In the genomic region with DNA sequence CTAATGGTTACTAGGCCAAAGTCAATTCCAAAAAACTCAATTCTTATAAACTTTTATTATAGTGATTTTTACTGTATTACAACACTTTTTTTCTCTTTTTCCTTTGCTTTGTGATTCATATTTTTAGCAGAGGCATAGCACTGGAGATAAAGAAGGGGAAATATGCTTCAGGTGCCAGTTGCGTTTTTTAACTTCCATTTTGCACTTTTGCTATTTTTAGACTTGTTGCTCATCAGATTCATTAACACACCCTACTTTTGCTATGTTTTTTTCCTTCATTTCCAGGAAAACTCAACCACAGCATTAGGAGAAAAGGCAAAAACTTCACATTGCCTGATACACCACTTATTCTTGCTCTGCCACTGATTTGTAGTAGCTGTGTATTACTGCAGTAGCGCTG, we compare ENCODE assay signal across 34 cellular contexts.
"Had no signal": no experiment of that assay in that cellular context is flagged by ENCODE, and none has a peak within 500 bp of the region (broad histone marks: within the 10 kb centered on the region; RNA-seq: fewer than 3 reads in every experiment).

No MANE protein-coding gene starts in this region.

- H3K4me2 ChIP-seq: PC-9 had no signal

- H3K27ac ChIP-seq: adrenal gland, brain microvascular endothelial cell, cardiac muscle cell, PC-9, RWPE1, SK-N-MC, WERI-Rb-1 had no signal

- ATAC-seq: activated CD8-positive, alpha-beta T cell treated with anti-CD3 and anti-CD28 coated beads for 36 hours; activated naive CD4-positive, alpha-beta T cell treated with anti-CD3 and anti-CD28 coated beads, Interleukin-2, amount 50 U/mL, for 72 hours; Right ventricle myocardium inferior had no signal

- H3K36me3 ChIP-seq: adrenal gland, brain microvascular endothelial cell, MG63, WERI-Rb-1 had no signal

- H3K9me3 ChIP-seq: adrenal gland, MG63 had no signal

- FAIRE-seq: RCC 7860 had no signal

- H2AFZ ChIP-seq: PC-9 had no signal

- H3K4me3 ChIP-seq: adrenal gland, cardiac muscle cell, MG63, PC-9, SK-N-MC had no signal

- H3K4me1 ChIP-seq: adrenal gland had no signal

- H3K27me3 ChIP-seq: adrenal gland, brain microvascular endothelial cell, cardiac muscle cell, MG63 had no signal

- DNase-seq: activated CD4-positive, alpha-beta T cell treated with anti-CD3 and anti-CD28 coated beads for 1 hour; activated CD4-positive, alpha-beta T cell treated with anti-CD3 and anti-CD28 coated beads, Interleukin-2, amount 10 ng/mL, durations not matched to agents 24 days and 14 days; activated CD4-positive, alpha-beta T cell treated with anti-CD3 and anti-CD28 coated beads, Interleukin-2, amount 50 U/mL, for 4 hours; activated CD4-positive, CD25-positive, alpha-beta regulatory T cell; activated CD8-positive, alpha-beta T cell treated with anti-CD3 and anti-CD28 coated beads for 36 hours; activated gamma-delta T cell; activated naive CD4-positive, alpha-beta T cell treated with anti-CD3 and anti-CD28 coated beads for 36 hours; activated T-cell treated with anti-CD3 and anti-CD28 coated beads, Interleukin-2, amount 50 U/mL, for 24 hours; adrenal gland; brain microvascular endothelial cell; Kasumi-1; KG1; MG63; NCI-H1048; NCI-H1105 treated with DMSO at 0.1 percent for 48 hours; NCI-H1436; NCI-H1694; NCI-H1930; NCI-H2081 treated with DMSO at 0.1 percent for 48 hours; NCI-H226; NCI-H446 treated with DMSO at 0.1 percent for 48 hours; NCI-H524; NCI-H69; NCI-H82; NK-92 treated with Interleukin-12 subunit alpha and Interleukin-12 subunit beta, amount 100 ng/mL, for 24 hours; PC-9; T1000; WERI-Rb-1 had no signal
